Comparison of ENCODE assay signal across 8 cellular contexts in genomic region chr1:47444578-47445465, GRCh38. TPM values are rescaled to one million over a fixed set of nuclear protein-coding genes. Genes with fewer than 3 reads are reported as not detected.
DNase-seq lines count a peak whose midpoint lies in the region; TF ChIP-seq lines count a peak whose summit lies in the region.

No MANE protein-coding gene starts in this region.

- no peak overlapping the region for H3K27ac ChIP-seq in WERI-Rb-1

- H3K36me3 ChIP-seq in GM06990 (ENCODE audit: control insufficient read depth, insufficient read depth, low read length), result no peaks in the 10 kb centered on the region
- H3K36me3 ChIP-seq in WERI-Rb-1, result no peaks in the 10 kb centered on the region
- no peaks in the 10 kb centered on the region for H3K36me3 ChIP-seq in Caco-2 (ENCODE audit: control insufficient read depth, insufficient read depth, low read length)

- H3K4me1 Mint-ChIP-seq in Caco-2 (ENCODE audit: low read depth, unreplicated experiment), result no peaks in the 10 kb centered on the region

- H3K27me3 ChIP-seq in GM06990 (replicated peaks; ENCODE audit: control insufficient read depth, insufficient read depth, low read length) (peaks cover 2% of the 10 kb centered on the region; the same call in 1 of the 2 replicates), WERI-Rb-1 (ENCODE audit: insufficient read depth, low read depth, severe bottlenecking) (peaks cover 100% of the 10 kb centered on the region), Caco-2 (replicated peaks; ENCODE audit: control insufficient read depth, insufficient read depth, low read length) (no peaks in the 10 kb centered on the region)

- no peak overlapping the region for H3K27ac Mint-ChIP-seq in Caco-2 (ENCODE audit: unreplicated experiment)

- H3K4me3 ChIP-seq in GM06990 (replicated peaks; ENCODE audit: low read depth, low read length), result peak overlapping the region; percentile 15
- peak overlapping the region; percentile 17; the same call in 1 of the 2 replicates for H3K4me3 ChIP-seq in WERI-Rb-1 (ENCODE audit: low read depth, low read length)
- H3K4me3 ChIP-seq in fibroblast of pulmonary artery (replicated peaks; ENCODE audit: low read depth, low read length), result no peak overlapping the region
- no peak overlapping the region for H3K4me3 ChIP-seq in Caco-2 (ENCODE audit: low read depth, low read length)

- intact Hi-C loops in Caco-2 (cut with micrococcal nuclease; ENCODE audit: unreplicated experiment), result no loop called here

- H3K27me3 Mint-ChIP-seq in Caco-2 (ENCODE audit: insufficient read depth, unreplicated experiment), result no peaks in the 10 kb centered on the region

- CTCF ChIA-PET in Caco-2 (lab: Charles Lee), result no interaction called here

- DNase-seq in GM06990 (ENCODE audit: extremely low read depth, insufficient read length) (no peak), WERI-Rb-1 (peak; percentile 22), fibroblast of pulmonary artery (ENCODE audit: low read depth) (peak; percentile 29), retina (peak; percentile 87), NOMO-1 treated with DMSO at 0.1 percent for 48 hours (lab: John Stamatoyannopoulos, UW; ENCODE audit: unreplicated experiment) (no peak), T1000 (lab: John Stamatoyannopoulos, UW) (no peak), foreskin melanocyte (no peak), Caco-2 (no peak)

- no peaks in the 10 kb centered on the region for H3K9me3 Mint-ChIP-seq in Caco-2 (ENCODE audit: unreplicated experiment)

- H3K9me3 ChIP-seq in WERI-Rb-1 (ENCODE audit: severe bottlenecking) (no peaks in the 10 kb centered on the region), Caco-2 (no peaks in the 10 kb centered on the region)

- no peak overlapping the region for H3K4me3 Mint-ChIP-seq in Caco-2 (ENCODE audit: unreplicated experiment)

- TF ChIP-seq CTCF in GM06990 (IDR thresholded peaks at IDR 0.05; ENCODE audit: insufficient read depth, low read length, poor library complexity, severe bottlenecking), result no peak
- TF ChIP-seq CTCF in WERI-Rb-1 (IDR thresholded peaks at IDR 0.05; ENCODE audit: low read depth, low read length), result no peak
- TF ChIP-seq CTCF in fibroblast of pulmonary artery (IDR thresholded peaks at IDR 0.05; ENCODE audit: low read length, missing control alignments), result no peak
- no peak for TF ChIP-seq CTCF in Caco-2 (IDR thresholded peaks at IDR 0.05; ENCODE audit: insufficient read depth in 1 of 2, low read depth in 1 of 2, low read length in 1 of 2, severe bottlenecking in 1 of 2, unreplicated experiment in 1 of 2)

- H3K4me1 ChIP-seq in Caco-2, result no peaks in the 10 kb centered on the region

- BruUV-seq in Caco-2 (replicated peaks; lab: Mats Ljungman, UMichigan), result no TSS peak

- POLR2A ChIA-PET in Caco-2 (lab: Charles Lee), result no interaction called here

- peaks cover 4% of the 10 kb centered on the region for H3K36me3 Mint-ChIP-seq in Caco-2 (ENCODE audit: insufficient read depth, unreplicated experiment)

RNA-seq across cellular contexts. Expression of gene FOXD2, which starts 7.0 kb away (rescaled TPM):
- total RNA-seq in Caco-2 (2022), result 4.4 and 4.6 TPM in 2 replicates

RNA-seq across cellular contexts. Expression of gene FOXE3, which starts 28.7 kb away (rescaled TPM):
- total RNA-seq in Caco-2 (2022), result not detected in 2 replicates

Comparison
In these comparisons a context has a peak if more than half of its experiments do, and no peak if none do; other contexts are left out.
1. DNase-seq: peak in WERI-Rb-1 (single experiment), fibroblast of pulmonary artery (single experiment) and retina (single experiment); none in GM06990 (single experiment), NOMO-1 treated with DMSO at 0.1 percent for 48 hours (single experiment), T1000 (single experiment), foreskin melanocyte (single experiment) and Caco-2 (0 of 2).
2. H3K4me3 ChIP-seq: peak in GM06990 (single experiment) and WERI-Rb-1 (single experiment); none in fibroblast of pulmonary artery (single experiment) and Caco-2 (single experiment).